14 cellular contexts compared by ENCODE assay signal in genomic region chr13:31037351-31037750, GRCh38.
DNase-seq lines count a peak whose midpoint lies in the region; ATAC-seq and TF ChIP-seq lines count a peak whose summit lies in the region.
"Had no signal": no experiment of that assay in that cellular context is flagged by ENCODE, and none has a peak within 500 bp of the region (broad histone marks: within the 10 kb centered on the region; RNA-seq: fewer than 3 reads in every experiment).

No MANE protein-coding gene starts in this region.

- H3K9me3 Mint-ChIP-seq in brain = peaks cover 0 to 12% (median 0%) of the 10 kb centered on the region in 5 experiments
- H3K9me3 Mint-ChIP-seq: CD8-positive, alpha-beta T cell; H9 had no signal

- H3K79me1 ChIP-seq in neuronal stem cell (ENCODE audit: low read depth, low read length) = no peaks in the 10 kb centered on the region

- H3K4me3 ChIP-seq in coronary artery = no peak overlapping the region
- peak overlapping the region in 1 of 2 donors; percentile 20 for H3K4me3 ChIP-seq in neuronal stem cell (ENCODE audit: low read length in 2 of 2)
- H3K4me3 ChIP-seq: BLaER1 had no signal

- no peak overlapping the region for H2BK5ac ChIP-seq in neuronal stem cell (ENCODE audit: low read length)

- H3K36me3 ChIP-seq in neuronal stem cell (replicated peaks in 1 of 2; ENCODE audit: control insufficient read depth in 2 of 2, insufficient read depth in 2 of 2, low read length in 2 of 2) = no peaks in the 10 kb centered on the region
- H3K36me3 ChIP-seq: BLaER1 had no signal

- peak overlapping the region in 3 of 5 experiments; percentile 4 to 52 (median 24) for H3K27ac Mint-ChIP-seq in brain
- H3K27ac Mint-ChIP-seq: CD8-positive, alpha-beta T cell; H9 had no signal

- H3K4me1 ChIP-seq in neuronal stem cell (ENCODE audit: control insufficient read depth in 2 of 2, insufficient read depth in 1 of 2, low read depth in 1 of 2, low read length in 2 of 2) = no peaks in the 10 kb centered on the region

- H4K91ac ChIP-seq in neuronal stem cell (ENCODE audit: low read depth, low read length, poor library complexity) = no peak overlapping the region

- ATAC-seq in GM18861 (IDR thresholded peaks at IDR 0.05; ENCODE audit: unreplicated experiment) = no peak
- ATAC-seq: CD8-positive, alpha-beta T cell; HepG2 had no signal

- no peak overlapping the region for H2AK5ac ChIP-seq in neuronal stem cell (ENCODE audit: low read depth, low read length)

- H3K4ac ChIP-seq in neuronal stem cell (ENCODE audit: low read length) = no peak overlapping the region

- H3K9me3 ChIP-seq in neuronal stem cell (replicated peaks in 1 of 2; ENCODE audit: control insufficient read depth in 2 of 2, insufficient read depth in 1 of 2, low read depth in 1 of 2, low read length in 2 of 2) = no peaks in the 10 kb centered on the region
- H3K9me3 ChIP-seq: BLaER1 had no signal

- H2BK15ac ChIP-seq in neuronal stem cell (ENCODE audit: low read length) = no peak overlapping the region

- H3K9ac ChIP-seq in neuronal stem cell (ENCODE audit: low read depth, low read length, poor library complexity) = no peak overlapping the region
- H3K9ac ChIP-seq: BLaER1 had no signal

- no peak overlapping the region for H4K8ac ChIP-seq in neuronal stem cell (ENCODE audit: low read depth, low read length)

- TF ChIP-seq CTCF in brain (conservative IDR thresholded peaks at IDR 0.05) (no peak), coronary artery (IDR thresholded peaks at IDR 0.05) (no peak)

- DNase-seq in coronary artery (ENCODE audit: low spot score) (peak; percentile 56), neuronal stem cell (ENCODE audit: low spot score) (no peak), Ammon's horn (ENCODE audit: low spot score) (no peak), mucosa of gallbladder (ENCODE audit: low spot score) (no peak)
- DNase-seq: AML-193; Calu3; CD8-positive, alpha-beta T cell; DMS79 treated with DMSO at 0.1 percent for 48 hours; H9 had no signal

- peaks cover 12% of the 10 kb centered on the region for H3K27me3 Mint-ChIP-seq in brain

- no peaks in the 10 kb centered on the region for H3K36me3 Mint-ChIP-seq in brain
- H3K36me3 Mint-ChIP-seq: CD8-positive, alpha-beta T cell; IgD-negative memory B cell had no signal

- no peak overlapping the region for H2BK120ac ChIP-seq in neuronal stem cell (ENCODE audit: low read depth, low read length)

- no peak overlapping the region for H2AFZ ChIP-seq in neuronal stem cell (ENCODE audit: low read length)

- H3K4me2 ChIP-seq in neuronal stem cell (ENCODE audit: insufficient read depth, low read length, poor library complexity, severe bottlenecking) = no peak overlapping the region

- no peak overlapping the region for H3K23ac ChIP-seq in neuronal stem cell (ENCODE audit: low read depth, low read length, poor library complexity)

- H3K27ac ChIP-seq in coronary artery = no peak overlapping the region
- H3K27ac ChIP-seq in neuronal stem cell (replicated peaks; ENCODE audit: low read length) = no peak overlapping the region
- H3K27ac ChIP-seq: BLaER1 had no signal

- WGBS in neuronal stem cell (ENCODE audit: extremely low coverage in 2 of 2, insufficient read length in 2 of 2, insufficient replicate concordance in 1 of 2), 2 donors = no CpG with 5 or more reads among the region's 8 CpGs

- H3K27me3 ChIP-seq in neuronal stem cell (ENCODE audit: control insufficient read depth in 3 of 3, insufficient read depth in 3 of 3, low read depth in 1 of 3, low read length in 3 of 3) = peaks cover 0 to 13% (median 1%) of the 10 kb centered on the region in 3 experiments
- H3K27me3 ChIP-seq: BLaER1 had no signal

- H2BK12ac ChIP-seq in neuronal stem cell (ENCODE audit: low read length) = no peak overlapping the region

- no peak overlapping the region for H3K14ac ChIP-seq in neuronal stem cell (ENCODE audit: low read length)

- H3K4me3 Mint-ChIP-seq in brain = no peak overlapping the region
- H3K4me3 Mint-ChIP-seq: CD8-positive, alpha-beta T cell; H9 had no signal

- H3K4me1 Mint-ChIP-seq in brain = peaks cover 31% of the 10 kb centered on the region
- H3K4me1 Mint-ChIP-seq: H9 had no signal

- peak overlapping the region; percentile 15 for H3K18ac ChIP-seq in neuronal stem cell (ENCODE audit: low read length)
